In the genomic region with DNA sequence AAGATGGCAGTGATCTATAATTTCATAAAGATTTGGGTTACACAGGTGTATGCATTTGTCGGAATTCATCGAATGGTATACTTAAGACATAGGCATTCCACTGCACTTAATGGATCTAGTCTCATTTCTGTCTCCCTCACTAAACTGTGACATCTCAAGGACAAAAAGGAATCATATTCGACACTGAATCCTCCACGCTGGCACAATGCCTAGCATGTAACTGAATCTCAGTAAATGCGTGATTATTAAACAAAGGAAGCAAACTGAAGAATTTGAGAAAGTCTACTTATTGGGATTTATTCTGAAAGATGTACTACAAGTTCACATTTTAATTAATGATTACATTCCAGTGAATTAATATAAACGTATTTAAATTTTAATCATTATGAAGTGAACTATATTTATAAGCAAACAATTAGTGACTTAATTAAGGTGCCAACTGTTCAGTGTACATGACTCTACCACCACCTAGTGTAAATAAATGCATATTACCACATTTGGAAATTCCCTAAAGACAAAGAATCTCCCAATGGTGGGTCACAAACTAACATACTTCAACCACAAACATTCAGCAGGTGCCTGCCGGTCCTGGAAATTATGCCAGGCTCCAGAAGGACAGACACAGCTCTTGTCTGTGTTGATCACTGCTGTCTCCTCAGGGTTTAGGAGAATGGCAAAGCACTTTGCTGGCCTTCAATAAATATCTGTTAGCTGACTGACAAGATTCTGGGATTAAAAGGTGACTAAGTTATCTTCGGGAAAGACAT, we compare ENCODE assay signal across 8 cellular contexts. TPM values are rescaled to one million over a fixed set of nuclear protein-coding genes. Genes with fewer than 3 reads are reported as not detected.
DNase-seq lines count a peak whose midpoint lies in the region; ATAC-seq, FAIRE-seq and TF ChIP-seq lines count a peak whose summit lies in the region.

No MANE protein-coding gene starts in this region.

- H3K9me3 ChIP-seq in astrocyte (ENCODE audit: insufficient read depth, low read depth, low read length) (no peaks in the 10 kb centered on the region), aorta (ENCODE audit: control insufficient read depth, low read length) (no peaks in the 10 kb centered on the region)

- no peak overlapping the region for H3K27ac Mint-ChIP-seq in astrocyte (ENCODE audit: unreplicated experiment)
- no peak overlapping the region for H3K27ac Mint-ChIP-seq in activated T-helper 17 cell treated with anti-CD3 and anti-CD28 coated beads, Interleukin-2, amount 50 U/mL, for 72 hours

- peaks cover 6% of the 10 kb centered on the region for H3K4me1 Mint-ChIP-seq in astrocyte (ENCODE audit: low read depth, unreplicated experiment)
- no peaks in the 10 kb centered on the region for H3K4me1 Mint-ChIP-seq in activated T-helper 17 cell treated with anti-CD3 and anti-CD28 coated beads, Interleukin-2, amount 50 U/mL, for 72 hours

- H3K4me1 ChIP-seq in astrocyte (ENCODE audit: insufficient read depth, low read length) (no peaks in the 10 kb centered on the region), aorta (ENCODE audit: control insufficient read depth in 1 of 2, insufficient read depth in 2 of 2, low read length in 2 of 2) (peaks cover 1 to 5% of the 10 kb centered on the region in 2 donors)

- H3K36me3 ChIP-seq in astrocyte (ENCODE audit: insufficient read depth, low read length) (no peaks in the 10 kb centered on the region), aorta (ENCODE audit: control insufficient read depth in 1 of 2, insufficient read depth in 2 of 2, low read length in 1 of 2) (no peaks in the 10 kb centered on the region)

- H3K4me2 ChIP-seq in astrocyte (ENCODE audit: low read length): no peak overlapping the region

- H3K4me3 Mint-ChIP-seq in astrocyte (ENCODE audit: unreplicated experiment): no peak overlapping the region
- H3K4me3 Mint-ChIP-seq in activated T-helper 17 cell treated with anti-CD3 and anti-CD28 coated beads, Interleukin-2, amount 50 U/mL, for 72 hours: no peak overlapping the region

- TF ChIP-seq POLR2A in GM18505 (IDR thresholded peaks at IDR 0.05; ENCODE audit: borderline replicate concordance, extremely low read depth, insufficient read depth, insufficient read length): no peak

- intact Hi-C loops in aorta (cut with DNase I): no loop called here

- H3K9ac ChIP-seq in astrocyte (ENCODE audit: low read length): no peak overlapping the region

- ATAC-seq in aorta (ENCODE audit: low FRiP score): no peak
- no peak for ATAC-seq in activated T-helper 17 cell treated with anti-CD3 and anti-CD28 coated beads, Interleukin-2, amount 50 U/mL, for 72 hours (replicated peaks)
- no peak for ATAC-seq in GM18505 (IDR thresholded peaks at IDR 0.05; ENCODE audit: unreplicated experiment)

- no peaks in the 10 kb centered on the region for H3K27me3 Mint-ChIP-seq in astrocyte (ENCODE audit: low read depth, unreplicated experiment)
- H3K27me3 Mint-ChIP-seq in activated T-helper 17 cell treated with anti-CD3 and anti-CD28 coated beads, Interleukin-2, amount 50 U/mL, for 72 hours: no peaks in the 10 kb centered on the region

- H3K36me3 Mint-ChIP-seq in astrocyte (ENCODE audit: low read depth, unreplicated experiment): peaks cover 4% of the 10 kb centered on the region
- H3K36me3 Mint-ChIP-seq in activated T-helper 17 cell treated with anti-CD3 and anti-CD28 coated beads, Interleukin-2, amount 50 U/mL, for 72 hours (ENCODE audit: low read depth): peaks cover 6% of the 10 kb centered on the region

- no peak overlapping the region for H3K27ac ChIP-seq in astrocyte (ENCODE audit: low read depth, low read length)
- H3K27ac ChIP-seq in aorta (ENCODE audit: low read depth in 1 of 2, low read length in 2 of 2): no peak overlapping the region

- no peak overlapping the region for H3K4me3 ChIP-seq in astrocyte (ENCODE audit: insufficient read depth, low read depth, low read length)
- no peak overlapping the region for H3K4me3 ChIP-seq in aorta (ENCODE audit: low read length in 2 of 2)

- peak; percentile 53 for FAIRE-seq in GM19239 (lab: Jason Lieb, UNC)
- peak; percentile 58 for FAIRE-seq in astrocyte (lab: Jason Lieb, UNC)

- TF ChIP-seq CTCF in astrocyte (IDR thresholded peaks at IDR 0.05; ENCODE audit: insufficient read depth, low read depth, low read length): peak; percentile 61

- H3K27me3 ChIP-seq in astrocyte (ENCODE audit: insufficient read depth, low read length): no peaks in the 10 kb centered on the region
- H3K27me3 ChIP-seq in aorta (ENCODE audit: control insufficient read depth in 1 of 2, insufficient read depth in 2 of 2, low read length in 1 of 2): no peaks in the 10 kb centered on the region

- peaks cover 6% of the 10 kb centered on the region for H3K9me3 Mint-ChIP-seq in astrocyte (ENCODE audit: unreplicated experiment)
- H3K9me3 Mint-ChIP-seq in activated T-helper 17 cell treated with anti-CD3 and anti-CD28 coated beads, Interleukin-2, amount 50 U/mL, for 72 hours: no peaks in the 10 kb centered on the region

- no peak overlapping the region for H2AFZ ChIP-seq in astrocyte (ENCODE audit: low read depth, low read length)

- H4K20me1 ChIP-seq in astrocyte (ENCODE audit: insufficient read depth, low read length): peaks cover 6% of the 10 kb centered on the region

- no peaks in the 10 kb centered on the region for H3K79me2 ChIP-seq in astrocyte (ENCODE audit: insufficient read depth, low read length)

- WGBS in aorta, 2 donors: 71 to 75% methylated on average over 8 of the region's 8 CpGs

- DNase-seq in AML-193 (lab: John Stamatoyannopoulos, UW) (peak; percentile 41 to 51), GM19239 (ENCODE audit: insufficient read length, low spot score) (peak; percentile 7), NCI-H2107 treated with DMSO at 0.1 percent for 48 hours (lab: John Stamatoyannopoulos, UW; ENCODE audit: unreplicated experiment) (peak; percentile 78), astrocyte (ENCODE audit: low read depth) (peak; percentile 26), kidney glomerular epithelial cell (lab: John Stamatoyannopoulos, UW) (peak; percentile 49), aorta (no peak)

RNA-seq across cellular contexts. Expression of a gene that starts 56.4 kb away (rescaled TPM):
- total RNA-seq in astrocyte: 73.3 and 80.8 TPM in 2 replicates
- 10 to 100 TPM; 11.5 to 29.1 TPM for total RNA-seq in aorta
- 10 to 100 TPM in 1 of 2 donors, 1 to 10 TPM in 1; 6.0 to 10.7 TPM for polyA plus RNA-seq in aorta
- 10 to 100 TPM; 23.8 to 34.0 TPM for total RNA-seq in activated T-helper 17 cell treated with anti-CD3 and anti-CD28 coated beads, Interleukin-2, amount 50 U/mL, for 72 hours

Comparison
In these comparisons a context has a peak if more than half of its experiments do, and no peak if none do; other contexts are left out.
1. DNase-seq: peak in AML-193 (2 of 2), GM19239 (single experiment), NCI-H2107 treated with DMSO at 0.1 percent for 48 hours (single experiment), astrocyte (single experiment) and kidney glomerular epithelial cell (single experiment); none in aorta (0 of 2).